ENCODE assay signal across 14 cellular contexts in the genomic region with DNA sequence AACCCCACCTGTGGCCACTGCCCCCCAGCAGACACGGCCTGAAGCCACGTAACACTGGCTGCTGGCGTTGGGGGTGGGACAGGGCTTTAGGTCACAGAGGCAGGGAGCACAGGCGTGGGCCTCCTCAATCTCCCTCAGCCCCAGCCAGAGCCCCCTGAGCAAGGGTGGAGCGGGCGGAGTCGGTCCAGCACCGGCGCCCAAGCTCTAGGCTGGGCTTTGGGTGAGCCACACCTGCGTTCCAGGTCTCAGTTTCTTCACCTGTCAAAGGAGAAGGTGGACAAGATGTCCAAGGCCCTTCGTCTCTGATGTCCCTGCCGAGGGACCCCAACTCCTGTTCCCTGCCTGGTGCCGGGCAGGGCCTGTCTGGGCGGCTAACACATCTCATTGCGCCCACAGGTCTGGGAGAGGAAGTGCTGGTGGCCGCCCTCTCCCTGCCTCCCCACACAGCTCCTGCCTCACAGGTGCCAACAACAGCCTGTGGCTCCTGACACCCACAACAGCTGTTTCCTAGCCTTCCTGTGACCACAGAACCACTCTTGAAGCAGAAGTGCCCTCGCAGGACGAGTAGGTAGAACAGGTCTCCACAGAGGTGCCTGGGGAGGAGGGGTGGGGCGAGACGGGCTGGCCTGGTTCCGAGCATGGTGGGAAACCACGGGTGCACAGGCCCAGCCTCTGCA. TPM values are rescaled to one million over a fixed set of nuclear protein-coding genes. Genes with fewer than 3 reads are reported as not detected.
DNase-seq lines count a peak whose midpoint lies in the region; ATAC-seq and TF ChIP-seq lines count a peak whose summit lies in the region.
"Had no signal": no experiment of that assay in that cellular context is flagged by ENCODE, and none has a peak within 500 bp of the region (broad histone marks: within the 10 kb centered on the region; RNA-seq: fewer than 3 reads in every experiment).

No MANE protein-coding gene starts in this region.

- no peak for TF ChIP-seq POLR2A in spleen (IDR thresholded peaks at IDR 0.05)
- no peak for TF ChIP-seq POLR2A in stomach (IDR thresholded peaks at IDR 0.05)

- H3K4me1 Mint-ChIP-seq in activated CD4-positive, alpha-beta T cell treated with anti-CD3 and anti-CD28 coated beads for 36 hours, result peaks cover 19% of the 10 kb centered on the region

- TF ChIP-seq CTCF in spleen (IDR thresholded peaks at IDR 0.05 in 8 of 11, conservative IDR thresholded peaks at IDR 0.05 in 3 of 11) (no peak), stomach (IDR thresholded peaks at IDR 0.05) (no peak)

- H3K4me3 Mint-ChIP-seq in activated CD4-positive, alpha-beta T cell treated with anti-CD3 and anti-CD28 coated beads for 36 hours, result no peak overlapping the region

- H3K27ac Mint-ChIP-seq in activated CD4-positive, alpha-beta T cell treated with anti-CD3 and anti-CD28 coated beads for 36 hours, result no peak overlapping the region

- DNase-seq in activated CD4-positive, alpha-beta T cell treated with anti-CD3 and anti-CD28 coated beads for 36 hours, result peak; percentile 33
- DNase-seq in activated CD4-positive, alpha-beta T cell treated with anti-CD3 and anti-CD28 coated beads, Interleukin-2, amount 50 U/mL, for 48 hours, result no peak
- peak; percentile 43 for DNase-seq in activated gamma-delta T cell treated with anti-CD3 and anti-CD28 coated beads, Interleukin-2, amount 50 U/mL, for 16 hours (ENCODE audit: low read depth)
- peak; percentile 88 for DNase-seq in spleen
- DNase-seq in NCI-H748 treated with DMSO at 0.1 percent for 48 hours (lab: John Stamatoyannopoulos, UW), result no peak
- no peak for DNase-seq in activated CD4-positive, alpha-beta T cell treated with anti-CD3 and anti-CD28 coated beads, Interleukin-2, amount 50 U/mL, for 1 hour
- DNase-seq in stomach, result no peak
- DNase-seq: caudate nucleus, IMR-90, left ventricle myocardium superior had no signal

- H3K27me3 ChIP-seq in spleen (replicated peaks in 1 of 7), result no peaks in the 10 kb centered on the region
- H3K27me3 ChIP-seq in stomach, result no peaks in the 10 kb centered on the region
- H3K27me3 ChIP-seq: SJSA1 had no signal

- no peak for TF ChIP-seq EP300 in stomach (IDR thresholded peaks at IDR 0.05)

- peaks cover 32% of the 10 kb centered on the region for H3K36me3 Mint-ChIP-seq in activated CD4-positive, alpha-beta T cell treated with anti-CD3 and anti-CD28 coated beads for 36 hours (ENCODE audit: low read depth)

- WGBS in spleen, 5 donors, result 31 to 58% (median 51%) methylated on average over 8 to 22 of the region's 22 CpGs
- WGBS in stomach, 5 donors, result 67 to 71% (median 68%) methylated on average over 21 to 22 of the region's 22 CpGs

- ATAC-seq in activated CD4-positive, alpha-beta T cell treated with anti-CD3 and anti-CD28 coated beads for 36 hours, result peak; percentile 49
- ATAC-seq in HG02981 (IDR thresholded peaks at IDR 0.05; ENCODE audit: unreplicated experiment), result peak; percentile 57
- ATAC-seq: A549, left ventricle myocardium superior had no signal

- H3K9me3 Mint-ChIP-seq in activated CD4-positive, alpha-beta T cell treated with anti-CD3 and anti-CD28 coated beads for 36 hours (ENCODE audit: low read depth), result peaks cover 8% of the 10 kb centered on the region

- CTCF ChIA-PET in activated CD4-positive, alpha-beta T cell treated with anti-CD3 and anti-CD28 coated beads for 36 hours (lab: Charles Lee), result no interaction called here

- peak overlapping the region in 1 of 8 donors; percentile 30 for H3K27ac ChIP-seq in spleen
- H3K27ac ChIP-seq in stomach, result no peak overlapping the region
- H3K27ac ChIP-seq: A549, SJSA1 had no signal

- H3K9me3 ChIP-seq in spleen (peaks cover 0 to 19% (median 10%) of the 10 kb centered on the region in 8 donors), stomach (peaks cover 0 to 6% (median 2%) of the 10 kb centered on the region in 4 donors)

- H3K4me1 ChIP-seq in spleen (peaks cover 14 to 26% (median 18%) of the 10 kb centered on the region in 6 donors), stomach (peaks cover 20 to 58% (median 43%) of the 10 kb centered on the region in 4 donors)
- H3K4me1 ChIP-seq: SJSA1 had no signal

- H3K4me3 ChIP-seq in spleen (peak overlapping the region in 1 of 8 donors; percentile 21), stomach (no peak overlapping the region)
- H3K4me3 ChIP-seq: A549, SJSA1 had no signal

- H3K36me3 ChIP-seq in spleen (peaks cover 0 to 26% (median 0%) of the 10 kb centered on the region in 6 donors), stomach (peaks cover 0 to 16% (median 5%) of the 10 kb centered on the region in 4 donors)

- POLR2A ChIA-PET in activated CD4-positive, alpha-beta T cell treated with anti-CD3 and anti-CD28 coated beads for 36 hours (lab: Charles Lee), result no interaction called here

- intact Hi-C loops in activated CD4-positive, alpha-beta T cell treated with anti-CD3 and anti-CD28 coated beads for 36 hours (cut with DNase I, micrococcal nuclease), result loop anchor here (1.0 to 10.0 kb wide), 2 partner anchors 12 to 48 kb away; a partner anchor contains a TSS
- intact Hi-C loops in spleen (cut with DNase I; ENCODE audit: low total_unique reads) (no loop called here), stomach (cut with DNase I; ENCODE audit: low total_unique reads) (no loop called here)

- no peaks in the 10 kb centered on the region for H3K27me3 Mint-ChIP-seq in activated CD4-positive, alpha-beta T cell treated with anti-CD3 and anti-CD28 coated beads for 36 hours

RNA-seq across cellular contexts. Expression of a gene that starts 12.0 kb away (rescaled TPM):
- total RNA-seq in activated CD4-positive, alpha-beta T cell treated with anti-CD3 and anti-CD28 coated beads for 36 hours, result 10 to 100 TPM; 11.1 to 14.3 TPM
- total RNA-seq in spleen, result 1 to 10 TPM; 2.6 to 5.4 (median 4.8) TPM
- 1 to 10 TPM; 1.3 to 3.9 (median 1.9) TPM for polyA plus RNA-seq in spleen
- 10 to 100 TPM in 3 of 5 donors, 1 to 10 TPM in 2; 8.8 to 41.1 (median 20.1) TPM for total RNA-seq in stomach
- polyA plus RNA-seq in stomach, result 10 to 100 TPM in 2 of 3 donors, 1 to 10 TPM in 1; 8.2 to 16.4 (median 11.9) TPM

RNA-seq across cellular contexts. Expression of a gene that starts 40.6 kb away (rescaled TPM):
- not detected for total RNA-seq in activated CD4-positive, alpha-beta T cell treated with anti-CD3 and anti-CD28 coated beads for 36 hours
- total RNA-seq in spleen, result under 1 TPM in 2 of 7 donors, not detected in 5; 0.17 to 0.28 TPM
- 1 to 10 TPM; 1.5 to 2.1 (median 1.9) TPM for polyA plus RNA-seq in spleen
- total RNA-seq in stomach, result not detected
- under 1 TPM; 0.06 to 0.46 (median 0.13) TPM for polyA plus RNA-seq in stomach
- total RNA-seq: activated CD8-positive, alpha-beta memory T cell treated with anti-CD3 and anti-CD28 coated beads for 36 hours; IMR-90; left ventricle myocardium superior had no signal
- polyA plus RNA-seq: IMR-90 had no signal

RNA-seq across cellular contexts. Expression of a gene that starts 54.2 kb away (rescaled TPM):
- 10 to 100 TPM; 10.7 to 11.2 TPM for total RNA-seq in activated CD4-positive, alpha-beta T cell treated with anti-CD3 and anti-CD28 coated beads for 36 hours
- 10 to 100 TPM; 36.2 to 67.2 (median 43.8) TPM for total RNA-seq in spleen
- polyA plus RNA-seq in spleen, result 100 to 1,000 TPM in 2 of 3 donors, 10 to 100 TPM in 1; 77.0 to 114 (median 106) TPM
- total RNA-seq in stomach, result 10 to 100 TPM in 1 of 5 donors, 1 to 10 TPM in 3, under 1 TPM in 1; 0.87 to 92.2 (median 2.0) TPM
- 1 to 10 TPM; 2.6 to 4.1 (median 3.3) TPM for polyA plus RNA-seq in stomach

Comparison
In these comparisons a context has a peak if more than half of its experiments do, and no peak if none do; other contexts are left out.
1. DNase-seq: peak in activated CD4-positive, alpha-beta T cell treated with anti-CD3 and anti-CD28 coated beads for 36 hours (single experiment), activated gamma-delta T cell treated with anti-CD3 and anti-CD28 coated beads, Interleukin-2, amount 50 U/mL, for 16 hours (single experiment) and spleen (single experiment); none in activated CD4-positive, alpha-beta T cell treated with anti-CD3 and anti-CD28 coated beads, Interleukin-2, amount 50 U/mL, for 48 hours (0 of 2), NCI-H748 treated with DMSO at 0.1 percent for 48 hours (single experiment), activated CD4-positive, alpha-beta T cell treated with anti-CD3 and anti-CD28 coated beads, Interleukin-2, amount 50 U/mL, for 1 hour (single experiment) and stomach (single experiment).
2. intact Hi-C loops: an anchor here in activated CD4-positive, alpha-beta T cell treated with anti-CD3 and anti-CD28 coated beads for 36 hours (1.0 to 10.0 kb wide); none called in spleen and stomach.